In genomic region chr6:167056370-167056769, GRCh38 we compare ENCODE assay signal across 8 cellular contexts. TPM values are rescaled to one million over a fixed set of nuclear protein-coding genes. Genes with fewer than 3 reads are reported as not detected.
DNase-seq lines count a peak whose midpoint lies in the region; ATAC-seq lines count a peak whose summit lies in the region.
"Had no signal": no experiment of that assay in that cellular context is flagged by ENCODE, and none has a peak within 500 bp of the region (broad histone marks: within the 10 kb centered on the region; RNA-seq: fewer than 3 reads in every experiment).

No MANE protein-coding gene starts in this region.

- H2AK5ac ChIP-seq in mesenchymal stem cell (ENCODE audit: low read length, severe bottlenecking), result no peak overlapping the region

- peaks cover 1% of the 10 kb centered on the region for H3K79me1 ChIP-seq in mesenchymal stem cell (replicated peaks; ENCODE audit: low read length, poor library complexity, severe bottlenecking)

- H2BK12ac ChIP-seq in mesenchymal stem cell (ENCODE audit: low read length in 2 of 2), result no peak overlapping the region

- H3K23ac ChIP-seq in mesenchymal stem cell (ENCODE audit: low read length in 2 of 2), result no peak overlapping the region

- H3K27me3 ChIP-seq in mesenchymal stem cell (ENCODE audit: control insufficient read depth in 1 of 2, insufficient read depth in 1 of 2, low read length in 2 of 2), result no peaks in the 10 kb centered on the region
- H3K27me3 ChIP-seq: heart right ventricle had no signal

- WGBS in mesenchymal stem cell, result no CpG with 5 or more reads among the region's 1 CpG

- no peaks in the 10 kb centered on the region for H3K36me3 ChIP-seq in mesenchymal stem cell (ENCODE audit: control insufficient read depth in 1 of 2, insufficient read depth in 2 of 2, low read depth in 1 of 2, low read length in 2 of 2)
- H3K36me3 ChIP-seq: heart right ventricle had no signal

- no peak overlapping the region for H2BK15ac ChIP-seq in mesenchymal stem cell (ENCODE audit: low read depth, poor library complexity, severe bottlenecking)

- no peak overlapping the region for H3K4ac ChIP-seq in mesenchymal stem cell (ENCODE audit: low read depth in 1 of 2, low read length in 2 of 2)

- H4K91ac ChIP-seq in mesenchymal stem cell (ENCODE audit: low read length), result no peak overlapping the region

- no peak overlapping the region for H2AFZ ChIP-seq in mesenchymal stem cell (ENCODE audit: low read depth, low read length)

- H3K9ac ChIP-seq in mesenchymal stem cell (ENCODE audit: low read length), result no peak overlapping the region

- peak; percentile 79 for DNase-seq in OCI-M1 (lab: John Stamatoyannopoulos, UW)
- DNase-seq in mesenchymal stem cell, result peak; percentile 50
- DNase-seq in AG08396 (ENCODE audit: low spot score), result no peak
- DNase-seq in middle frontal gyrus (ENCODE audit: extremely low spot score, low spot score), result no peak
- no peak for DNase-seq in COR-L47 (lab: John Stamatoyannopoulos, UW)
- DNase-seq: heart right ventricle had no signal

- H2BK120ac ChIP-seq in mesenchymal stem cell (ENCODE audit: low read depth, low read length), result no peak overlapping the region

- no peak overlapping the region for H4K8ac ChIP-seq in mesenchymal stem cell (ENCODE audit: low read length)

- no peak overlapping the region for H3K4me3 ChIP-seq in mesenchymal stem cell (ENCODE audit: insufficient read depth in 1 of 2, low read depth in 1 of 2, low read length in 2 of 2)
- H3K4me3 ChIP-seq: heart right ventricle had no signal

- H3K27ac ChIP-seq in mesenchymal stem cell (ENCODE audit: low read length, poor library complexity, severe bottlenecking), result no peak overlapping the region
- H3K27ac ChIP-seq: heart right ventricle had no signal

- no peak overlapping the region for H3K14ac ChIP-seq in mesenchymal stem cell (ENCODE audit: low read length in 2 of 2)

- peak; percentile 95 for ATAC-seq in GM18870 (IDR thresholded peaks at IDR 0.05; ENCODE audit: unreplicated experiment)
- ATAC-seq in HG02763 (IDR thresholded peaks at IDR 0.05; ENCODE audit: unreplicated experiment), result peak; percentile 95

- no peak overlapping the region for H3K4me2 ChIP-seq in mesenchymal stem cell (ENCODE audit: low read length, poor library complexity, severe bottlenecking)

- H3K18ac ChIP-seq in mesenchymal stem cell (ENCODE audit: low read depth in 1 of 2, low read length in 2 of 2), result no peak overlapping the region

- H3K9me3 ChIP-seq in mesenchymal stem cell (ENCODE audit: control insufficient read depth, low read length), result no peaks in the 10 kb centered on the region

- no peak overlapping the region for H2BK5ac ChIP-seq in mesenchymal stem cell (ENCODE audit: low read depth, low read length, poor library complexity, severe bottlenecking)

- no peaks in the 10 kb centered on the region for H3K4me1 ChIP-seq in mesenchymal stem cell (ENCODE audit: control insufficient read depth, insufficient read depth, low read depth, low read length)

RNA-seq across cellular contexts. Expression of gene CEP43, which starts 57.2 kb away (rescaled TPM):
- 6.9 TPM for polyA plus RNA-seq in mesenchymal stem cell (2013, experiment 1 of 2)
- polyA plus RNA-seq in mesenchymal stem cell (2013, experiment 2 of 2), result 7.1 TPM

Comparison
In these comparisons a context has a peak if more than half of its experiments do, and no peak if none do; other contexts are left out.
1. DNase-seq: peak in OCI-M1 (single experiment) and mesenchymal stem cell (single experiment); none in AG08396 (single experiment), middle frontal gyrus (single experiment) and COR-L47 (single experiment).